Comparison of ENCODE assay signal across 14 cellular contexts in the genomic region with DNA sequence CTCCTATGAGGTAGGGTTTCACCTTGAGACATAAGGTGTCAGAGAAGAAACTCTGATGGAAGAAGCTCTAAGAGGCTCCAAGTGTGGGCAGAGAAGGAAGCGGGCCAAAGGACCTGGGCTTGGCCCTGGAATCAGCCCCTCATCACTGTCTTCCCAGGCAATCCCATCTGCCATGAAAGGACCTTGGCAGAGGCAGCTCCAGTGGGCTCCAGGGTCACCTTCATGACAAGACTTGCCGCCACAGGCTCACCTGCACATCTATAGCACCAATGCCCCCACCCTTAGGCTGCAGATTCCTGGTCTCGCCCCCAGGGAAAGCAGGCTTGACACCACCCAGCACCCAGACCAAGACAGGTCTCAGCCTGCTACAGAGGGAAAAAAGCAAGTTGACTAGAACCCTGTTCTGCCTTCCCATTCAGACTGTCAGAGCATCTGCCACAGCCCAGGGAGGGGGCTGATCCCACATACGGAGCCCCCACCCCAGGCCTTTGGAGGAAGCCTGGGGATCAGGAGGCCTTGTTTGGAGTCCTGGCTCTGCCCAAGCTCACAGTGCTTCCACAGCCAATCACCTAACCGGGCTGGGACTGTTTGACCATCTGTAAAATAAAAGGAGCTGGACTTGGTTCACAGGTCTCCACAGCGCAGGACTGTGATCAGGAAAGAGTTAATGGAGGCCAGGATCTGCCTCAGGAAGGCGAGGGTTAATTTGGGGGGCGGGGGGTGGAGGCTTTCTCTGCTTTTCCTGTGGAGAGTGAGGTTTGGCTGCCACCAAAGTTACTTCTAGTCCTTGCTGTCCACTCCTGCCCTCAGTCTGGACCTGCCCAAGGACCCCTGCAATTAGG. TPM values are rescaled to one million over a fixed set of nuclear protein-coding genes. Genes with fewer than 3 reads are reported as not detected.
DNase-seq lines count a peak whose midpoint lies in the region; ATAC-seq and TF ChIP-seq lines count a peak whose summit lies in the region.
"Had no signal": no experiment of that assay in that cellular context is flagged by ENCODE, and none has a peak within 500 bp of the region (broad histone marks: within the 10 kb centered on the region; RNA-seq: fewer than 3 reads in every experiment).

Gene FAM110D (plus strand): TSS at position 809 of the 842 bp plus-strand sequence. CDS start 2,213 bp downstream, outside the sequence.

- peaks cover 38% of the 10 kb centered on the region for H3K27me3 Mint-ChIP-seq in IgD-negative memory B cell
- peaks cover 19% of the 10 kb centered on the region for H3K27me3 Mint-ChIP-seq in endothelial cell (ENCODE audit: unreplicated experiment)

- H3K27ac Mint-ChIP-seq in IgD-negative memory B cell (peak within 1 kb of the TSS in 2 of 3 donors; percentile 23 to 28), endothelial cell (ENCODE audit: unreplicated experiment) (peak within 1 kb of the TSS; percentile 52)
- H3K27ac Mint-ChIP-seq: activated CD8-positive, alpha-beta T cell treated with anti-CD3 and anti-CD28 coated beads, Interleukin-2, amount 10 ng/mL, durations not matched to agents 7 days and 5 days; activated naive CD4-positive, alpha-beta T cell treated with anti-CD3 and anti-CD28 coated beads for 36 hours had no signal

- peak within 1 kb of the TSS; percentile 76 for H3K18ac ChIP-seq in mesendoderm (ENCODE audit: low read length)

- no CpG with 5 or more reads among the region's 8 CpGs for WGBS in mesendoderm (ENCODE audit: extremely low coverage, insufficient coverage, low lambda C conversion rate)

- H2BK5ac ChIP-seq in mesendoderm (ENCODE audit: low read length), result peak within 1 kb of the TSS; percentile 83

- ATAC-seq in thoracic aorta (ENCODE audit: insufficient number of reproducible peaks, low FRiP score, low read depth), result no peak
- ATAC-seq: activated CD8-positive, alpha-beta T cell treated with anti-CD3 and anti-CD28 coated beads, Interleukin-2, amount 10 ng/mL, durations not matched to agents 7 days and 5 days; esophagus mucosa had no signal

- peak within 1 kb of the TSS; percentile 29 for H2BK15ac ChIP-seq in mesendoderm (replicated peaks; ENCODE audit: low read depth)

- TF ChIP-seq CTCF in endothelial cell (IDR thresholded peaks at IDR 0.05; ENCODE audit: unreplicated experiment) (no peak), thoracic aorta (IDR thresholded peaks at IDR 0.05) (no peak), BE2C (IDR thresholded peaks at IDR 0.05; ENCODE audit: low read depth, low read length) (no peak)

- DNase-seq in endothelial cell (ENCODE audit: low spot score), result peak; percentile 50
- DNase-seq in mesendoderm, result peak; percentile 65
- no peak for DNase-seq in thoracic aorta (ENCODE audit: low spot score)
- DNase-seq in D341Med (ENCODE audit: low spot score), result no peak
- no peak for DNase-seq in RKO (ENCODE audit: low spot score)
- DNase-seq in NCI-H345 treated with DMSO at 0.1 percent for 48 hours (lab: John Stamatoyannopoulos, UW; ENCODE audit: unreplicated experiment), result no peak
- DNase-seq in BE2C, result no peak
- DNase-seq: activated CD8-positive, alpha-beta T cell treated with anti-CD3 and anti-CD28 coated beads, Interleukin-2, amount 10 ng/mL, durations not matched to agents 7 days and 5 days; activated naive CD4-positive, alpha-beta T cell treated with anti-CD3 and anti-CD28 coated beads for 36 hours; Calu3; NCI-H187 had no signal

- H3K4me2 ChIP-seq in mesendoderm (ENCODE audit: low read length), result peak within 1 kb of the TSS; percentile 51
- H3K4me2 ChIP-seq: KMS-11 had no signal

- peak within 1 kb of the TSS; percentile 59 for H3K9ac ChIP-seq in mesendoderm (ENCODE audit: low read length)
- H3K9ac ChIP-seq: KMS-11 had no signal

- H3K4me1 ChIP-seq in mesendoderm (ENCODE audit: control insufficient read depth, low read depth, low read length) (peaks cover 32% of the 10 kb centered on the region), thoracic aorta (ENCODE audit: control insufficient read depth in 1 of 2, low read depth in 2 of 2) (peaks cover 0 to 8% of the 10 kb centered on the region in 2 donors), BE2C (peaks cover 7% of the 10 kb centered on the region)

- H3K9me3 ChIP-seq in thoracic aorta (no peaks in the 10 kb centered on the region), BE2C (no peaks in the 10 kb centered on the region)

- no peak within 1 kb of the TSS for H3K4me3 Mint-ChIP-seq in IgD-negative memory B cell
- H3K4me3 Mint-ChIP-seq in endothelial cell (ENCODE audit: unreplicated experiment), result peak within 1 kb of the TSS; percentile 92
- H3K4me3 Mint-ChIP-seq: activated CD8-positive, alpha-beta T cell treated with anti-CD3 and anti-CD28 coated beads, Interleukin-2, amount 10 ng/mL, durations not matched to agents 7 days and 5 days; activated naive CD4-positive, alpha-beta T cell treated with anti-CD3 and anti-CD28 coated beads for 36 hours had no signal

- H2AK5ac ChIP-seq in mesendoderm (ENCODE audit: low read length), result peak within 1 kb of the TSS; percentile 95

- H3K27me3 ChIP-seq in mesendoderm (ENCODE audit: insufficient read depth, low read length, poor library complexity) (peaks cover 6% of the 10 kb centered on the region), thoracic aorta (replicated peaks; ENCODE audit: insufficient read depth) (no peaks in the 10 kb centered on the region), BE2C (no peaks in the 10 kb centered on the region)

- H3K56ac ChIP-seq in mesendoderm (ENCODE audit: low read length), result peak within 1 kb of the TSS; percentile 85

- H3K4me1 Mint-ChIP-seq in IgD-negative memory B cell (peaks cover 0 to 3% (median 2%) of the 10 kb centered on the region in 3 donors), endothelial cell (ENCODE audit: unreplicated experiment) (peaks cover 55% of the 10 kb centered on the region)

- peak within 1 kb of the TSS; percentile 19 for H2BK120ac ChIP-seq in mesendoderm (ENCODE audit: low read depth, low read length)

- H3K36me3 ChIP-seq in mesendoderm (ENCODE audit: control insufficient read depth, insufficient read depth, low read length) (no peaks in the 10 kb centered on the region), thoracic aorta (no peaks in the 10 kb centered on the region), BE2C (no peaks in the 10 kb centered on the region)

- no peak within 1 kb of the TSS for H4K5ac ChIP-seq in mesendoderm (ENCODE audit: low read length)

- no peak within 1 kb of the TSS for H4K8ac ChIP-seq in mesendoderm (ENCODE audit: low read depth, low read length)

- peak within 1 kb of the TSS; percentile 74 for H3K4ac ChIP-seq in mesendoderm (ENCODE audit: low read depth, low read length)

- H3K9me3 Mint-ChIP-seq in IgD-negative memory B cell (no peaks in the 10 kb centered on the region), endothelial cell (ENCODE audit: unreplicated experiment) (no peaks in the 10 kb centered on the region)
- H3K9me3 Mint-ChIP-seq: activated naive CD4-positive, alpha-beta T cell treated with anti-CD3 and anti-CD28 coated beads for 36 hours had no signal

- H3K4me3 ChIP-seq in mesendoderm (ENCODE audit: low read length) (no peak within 1 kb of the TSS), thoracic aorta (peak within 1 kb of the TSS; percentile 22), BE2C (ENCODE audit: low read depth, low read length) (no peak within 1 kb of the TSS)

- H3K27ac ChIP-seq in mesendoderm (ENCODE audit: low read depth, low read length), result no peak within 1 kb of the TSS
- no peak within 1 kb of the TSS for H3K27ac ChIP-seq in thoracic aorta
- H3K27ac ChIP-seq: KMS-11 had no signal

- H3K36me3 Mint-ChIP-seq in IgD-negative memory B cell, result peaks cover 2% of the 10 kb centered on the region
- peaks cover under 1% of the 10 kb centered on the region for H3K36me3 Mint-ChIP-seq in endothelial cell (ENCODE audit: low read depth, unreplicated experiment)

- no peaks in the 10 kb centered on the region for H3K79me1 ChIP-seq in mesendoderm (ENCODE audit: low read length)

- H3K79me2 ChIP-seq in mesendoderm (ENCODE audit: control insufficient read depth, insufficient read depth, low read length), result no peaks in the 10 kb centered on the region

- peak within 1 kb of the TSS; percentile 66 for H3K23ac ChIP-seq in mesendoderm (ENCODE audit: low read length)

RNA-seq across cellular contexts. Expression of gene FAM110D, which starts in this region (rescaled TPM):
- polyA plus RNA-seq in IgD-negative memory B cell, result not detected
- 13.5 TPM for total RNA-seq in endothelial cell (ENCODE audit: unreplicated experiment)
- polyA plus RNA-seq in mesendoderm (2013, experiment 1 of 2), result 0.59 TPM
- polyA plus RNA-seq in mesendoderm (2013, experiment 2 of 2), result 0.53 TPM
- 10 to 100 TPM in 1 of 2 donors, 1 to 10 TPM in 1; 9.9 to 10.6 TPM for total RNA-seq in thoracic aorta
- polyA plus RNA-seq in BE2C (2012; ENCODE audit: insufficient read depth, insufficient read length, low read depth), result 1.7 TPM
- total RNA-seq: activated CD8-positive, alpha-beta T cell treated with anti-CD3 and anti-CD28 coated beads, Interleukin-2, amount 10 ng/mL, durations not matched to agents 7 days and 5 days; Calu3 had no signal

Comparison
In these comparisons a context has a peak if more than half of its experiments do, and no peak if none do; other contexts are left out.
1. DNase-seq: peak in endothelial cell (single experiment) and mesendoderm (single experiment); none in thoracic aorta (single experiment), D341Med (single experiment), RKO (single experiment), NCI-H345 treated with DMSO at 0.1 percent for 48 hours (single experiment) and BE2C (single experiment).